In genomic region chr11:16179668-16180067, GRCh38 we compare ENCODE assay signal across 20 cellular contexts.
A peak's percentile ranks its signal among the peaks of the same experiment; 100 is the strongest.
DNase-seq lines count a peak whose midpoint lies in the region; ATAC-seq and TF ChIP-seq lines count a peak whose summit lies in the region.
"Had no signal": no experiment of that assay in that cellular context is flagged by ENCODE, and none has a peak within 500 bp of the region (broad histone marks: within the 10 kb centered on the region; RNA-seq: fewer than 3 reads in every experiment).

No MANE protein-coding gene starts in this region.

- H3K4me2 ChIP-seq in smooth muscle cell: peak overlapping the region; percentile 46

- no peaks in the 10 kb centered on the region for H3K36me3 Mint-ChIP-seq in HFFc6 (ENCODE audit: low read depth)
- H3K36me3 Mint-ChIP-seq: CD14-positive monocyte had no signal

- no peak for TF ChIP-seq EP300 in ovary (IDR thresholded peaks at IDR 0.05)

- WGBS in smooth muscle cell (ENCODE audit: low lambda C conversion rate): 53% methylated on average over 3 of the region's 3 CpGs
- 76 to 92% (median 86%) methylated on average over 3 of the region's 3 CpGs for WGBS in ovary, 3 donors

- peaks cover 44% of the 10 kb centered on the region; the same call in 1 of the 2 replicates for H3K4me1 Mint-ChIP-seq in HFFc6 (ENCODE audit: low read depth)
- H3K4me1 Mint-ChIP-seq: CD14-positive monocyte had no signal

- no peaks in the 10 kb centered on the region for H3F3A ChIP-seq in smooth muscle cell (ENCODE audit: low read depth)

- H3K9me3 ChIP-seq in smooth muscle cell (replicated peaks; ENCODE audit: low read depth) (no peaks in the 10 kb centered on the region), ovary (no peaks in the 10 kb centered on the region)
- H3K9me3 ChIP-seq: HAP-1 had no signal

- no peak for TF ChIP-seq POLR2A in ovary (IDR thresholded peaks at IDR 0.05)

- intact Hi-C loops in ovary (cut with DNase I): no loop called here

- peaks cover 44% of the 10 kb centered on the region for H3K4me1 ChIP-seq in smooth muscle cell (ENCODE audit: low read depth)
- H3K4me1 ChIP-seq in ovary (ENCODE audit: insufficient read depth): no peaks in the 10 kb centered on the region

- no peaks in the 10 kb centered on the region for H3K27me3 ChIP-seq in smooth muscle cell (ENCODE audit: low read depth)
- H3K27me3 ChIP-seq in ovary: no peaks in the 10 kb centered on the region

- no peak overlapping the region for H2AFZ ChIP-seq in smooth muscle cell (ENCODE audit: low read depth)

- H3K27me3 Mint-ChIP-seq in HFFc6 (ENCODE audit: insufficient read depth): no peaks in the 10 kb centered on the region

- H3K4me3 Mint-ChIP-seq in HFFc6: peak overlapping the region; percentile 24; the same call in 1 of the 2 replicates
- H3K4me3 Mint-ChIP-seq: CD14-positive monocyte had no signal

- H3K27ac ChIP-seq in smooth muscle cell (ENCODE audit: low read depth) (peak overlapping the region; percentile 3), ovary (no peak overlapping the region)

- H3K9ac ChIP-seq in smooth muscle cell (ENCODE audit: low read depth): no peak overlapping the region

- no peaks in the 10 kb centered on the region; the same call in 1 of the 2 replicates for H3K9me3 Mint-ChIP-seq in HFFc6

- H3K36me3 ChIP-seq in smooth muscle cell (ENCODE audit: low read depth): no peaks in the 10 kb centered on the region
- H3K36me3 ChIP-seq in ovary: no peaks in the 10 kb centered on the region
- H3K36me3 ChIP-seq: HAP-1 had no signal

- ATAC-seq in HG02973 (IDR thresholded peaks at IDR 0.05; ENCODE audit: unreplicated experiment) (no peak), HG02840 (IDR thresholded peaks at IDR 0.05; ENCODE audit: low FRiP score, unreplicated experiment) (no peak)
- ATAC-seq: PC-3 had no signal

- H3K79me2 ChIP-seq in smooth muscle cell (ENCODE audit: low read depth): no peaks in the 10 kb centered on the region

- TF ChIP-seq CTCF in HFFc6 (IDR thresholded peaks at IDR 0.05) (no peak), smooth muscle cell (IDR thresholded peaks at IDR 0.05; ENCODE audit: borderline replicate concordance, insufficient read depth, poor library complexity, severe bottlenecking) (no peak), ovary (IDR thresholded peaks at IDR 0.05) (no peak)

- DNase-seq in EH (ENCODE audit: low read depth) (peak; percentile 87), HFFc6 (peak; percentile 53), fibroblast of peridontal ligament (ENCODE audit: extremely low read depth) (peak; percentile 53), smooth muscle cell (lab: John Stamatoyannopoulos, UW; ENCODE audit: unreplicated experiment) (no peak), ovary (no peak)
- DNase-seq: AML-193, DMS53, Karpas-422, MV-4-11, NCI-H1105 treated with DMSO at 0.1 percent for 48 hours, NCI-H2029 treated with DMSO at 0.1 percent for 48 hours, NCI-H2171, NCI-H526, PC-3, Right ventricle myocardium superior, SW 1271 had no signal

- H3K4me3 ChIP-seq in smooth muscle cell (no peak overlapping the region), ovary (no peak overlapping the region)
- H3K4me3 ChIP-seq: HAP-1 had no signal

- H4K20me1 ChIP-seq in smooth muscle cell (ENCODE audit: low read depth): no peaks in the 10 kb centered on the region

- H3K27ac Mint-ChIP-seq in HFFc6: peak overlapping the region; percentile 81; the same call in 1 of the 2 replicates
- H3K27ac Mint-ChIP-seq: CD14-positive monocyte had no signal

Comparison
In these comparisons a context has a peak if more than half of its experiments do, and no peak if none do; other contexts are left out.
1. DNase-seq: peak in EH (single experiment), HFFc6 (single experiment) and fibroblast of peridontal ligament (single experiment); none in smooth muscle cell (single experiment) and ovary (0 of 5).